In genomic region chr17:81804559-81805399, GRCh38 we compare ENCODE assay signal across 13 cellular contexts. TPM values are rescaled to one million over a fixed set of nuclear protein-coding genes. Genes with fewer than 3 reads are reported as not detected.
DNase-seq lines count a peak whose midpoint lies in the region; ATAC-seq and TF ChIP-seq lines count a peak whose summit lies in the region.
"Had no signal": no experiment of that assay in that cellular context is flagged by ENCODE, and none has a peak within 500 bp of the region (broad histone marks: within the 10 kb centered on the region; RNA-seq: fewer than 3 reads in every experiment).

No MANE protein-coding gene starts in this region.

- no peak overlapping the region for H3K4me3 Mint-ChIP-seq in MCF 10A (ENCODE audit: unreplicated experiment)
- H3K4me3 Mint-ChIP-seq: activated CD4-positive, alpha-beta memory T cell treated with anti-CD3 and anti-CD28 coated beads, Interleukin-2, amount 10 ng/mL, durations not matched to agents 7 days and 5 days; activated naive CD4-positive, alpha-beta T cell treated with anti-CD3 and anti-CD28 coated beads for 36 hours had no signal

- no peaks in the 10 kb centered on the region for H3K36me3 Mint-ChIP-seq in MCF 10A (ENCODE audit: insufficient read depth, unreplicated experiment)

- no TSS peak for BruUV-seq in MCF 10A (replicated peaks; lab: Mats Ljungman, UMichigan)

- H3K9me3 ChIP-seq in breast epithelium, result no peaks in the 10 kb centered on the region
- no peaks in the 10 kb centered on the region for H3K9me3 ChIP-seq in iPS-15b (ENCODE audit: control insufficient read depth, insufficient read depth, low read length)
- no peaks in the 10 kb centered on the region for H3K9me3 ChIP-seq in thoracic aorta

- intact Hi-C loops in breast epithelium (cut with DNase I; ENCODE audit: low total_unique reads), result no loop called here
- intact Hi-C loops in MCF 10A (cut with micrococcal nuclease), result no loop called here

- no peaks in the 10 kb centered on the region for H3K36me3 ChIP-seq in breast epithelium
- H3K36me3 ChIP-seq in iPS-15b (ENCODE audit: control insufficient read depth, insufficient read depth, low read length), result no peaks in the 10 kb centered on the region
- H3K36me3 ChIP-seq in thoracic aorta, result no peaks in the 10 kb centered on the region
- H3K36me3 ChIP-seq: tibial nerve had no signal

- H3K9ac ChIP-seq in iPS-15b (ENCODE audit: low read depth, low read length), result no peak overlapping the region

- no peak overlapping the region for H3K27ac Mint-ChIP-seq in MCF 10A (ENCODE audit: low read depth, unreplicated experiment)
- H3K27ac Mint-ChIP-seq: activated CD4-positive, alpha-beta memory T cell treated with anti-CD3 and anti-CD28 coated beads, Interleukin-2, amount 10 ng/mL, durations not matched to agents 7 days and 5 days; activated naive CD4-positive, alpha-beta T cell treated with anti-CD3 and anti-CD28 coated beads for 36 hours had no signal

- H3K27ac ChIP-seq in breast epithelium, result no peak overlapping the region
- H3K27ac ChIP-seq in thoracic aorta, result no peak overlapping the region
- H3K27ac ChIP-seq: tibial nerve had no signal

- TF ChIP-seq CTCF in breast epithelium (IDR thresholded peaks at IDR 0.05) (no peak), MCF 10A (IDR thresholded peaks at IDR 0.05; ENCODE audit: unreplicated experiment) (no peak), thoracic aorta (IDR thresholded peaks at IDR 0.05) (no peak)

- peaks cover 88% of the 10 kb centered on the region for H3K27me3 Mint-ChIP-seq in MCF 10A (ENCODE audit: insufficient read depth, unreplicated experiment)

- H3K4me1 Mint-ChIP-seq in MCF 10A (ENCODE audit: insufficient read depth, unreplicated experiment), result peaks cover 9% of the 10 kb centered on the region
- H3K4me1 Mint-ChIP-seq: activated CD4-positive, alpha-beta memory T cell treated with anti-CD3 and anti-CD28 coated beads, Interleukin-2, amount 10 ng/mL, durations not matched to agents 7 days and 5 days had no signal

- H3K4me3 ChIP-seq in breast epithelium (peak overlapping the region in 2 of 3 donors; percentile 30 to 61), iPS-15b (ENCODE audit: low read depth, low read length) (peak overlapping the region; percentile 43), thoracic aorta (peak overlapping the region; percentile 9)

- CTCF ChIA-PET in MCF 10A (lab: Yijun Ruan, JAX), result no interaction called here

- H3K9me3 Mint-ChIP-seq in MCF 10A (ENCODE audit: unreplicated experiment), result no peaks in the 10 kb centered on the region
- H3K9me3 Mint-ChIP-seq: activated CD4-positive, alpha-beta memory T cell treated with anti-CD3 and anti-CD28 coated beads, Interleukin-2, amount 10 ng/mL, durations not matched to agents 7 days and 5 days; activated naive CD4-positive, alpha-beta T cell treated with anti-CD3 and anti-CD28 coated beads for 36 hours had no signal

- DNase-seq in breast epithelium (ENCODE audit: low spot score in 2 of 2) (no peak), MCF 10A (ENCODE audit: unreplicated experiment) (no peak), thoracic aorta (ENCODE audit: low spot score) (no peak), ureter (ENCODE audit: low spot score) (no peak)
- DNase-seq: activated CD4-positive, alpha-beta memory T cell treated with anti-CD3 and anti-CD28 coated beads, Interleukin-2, amount 10 ng/mL, durations not matched to agents 7 days and 5 days; activated naive CD4-positive, alpha-beta T cell treated with anti-CD3 and anti-CD28 coated beads for 36 hours; NCI-H226 had no signal

- ATAC-seq in thoracic aorta (ENCODE audit: insufficient number of reproducible peaks, low FRiP score, low read depth) (no peak), HG02763 (IDR thresholded peaks at IDR 0.05; ENCODE audit: unreplicated experiment) (no peak)

- POLR2A ChIA-PET in MCF 10A (lab: Yijun Ruan, JAX), result no interaction called here

- H3K4me1 ChIP-seq in breast epithelium, result peaks cover 6 to 12% of the 10 kb centered on the region in 2 donors
- no peaks in the 10 kb centered on the region for H3K4me1 ChIP-seq in iPS-15b (ENCODE audit: control insufficient read depth, insufficient read depth, low read length)
- peaks cover 0 to 18% of the 10 kb centered on the region in 2 donors for H3K4me1 ChIP-seq in thoracic aorta (ENCODE audit: control insufficient read depth in 1 of 2, low read depth in 2 of 2)

- TF ChIP-seq POLR2A in breast epithelium (IDR thresholded peaks at IDR 0.05), result no peak

- H3K27me3 ChIP-seq in breast epithelium (peaks cover 12 to 86% of the 10 kb centered on the region in 2 donors), iPS-15b (ENCODE audit: control insufficient read depth, insufficient read depth, low read length) (peaks cover 40% of the 10 kb centered on the region), thoracic aorta (replicated peaks; ENCODE audit: insufficient read depth) (peaks cover 17% of the 10 kb centered on the region)

RNA-seq across cellular contexts. Expression of gene GCGR, which starts 0.8 kb away (rescaled TPM):
- not detected for total RNA-seq in breast epithelium
- not detected in 2 replicates for total RNA-seq in MCF 10A (2022)
- not detected for total RNA-seq in thoracic aorta
- not detected for total RNA-seq in ureter
- total RNA-seq: activated CD4-positive, alpha-beta memory T cell treated with anti-CD3 and anti-CD28 coated beads, Interleukin-2, amount 10 ng/mL, durations not matched to agents 7 days and 5 days; activated naive CD4-positive, alpha-beta T cell treated with anti-CD3 and anti-CD28 coated beads for 36 hours; chondrocyte; fibroblast of lung; myocyte had no signal

RNA-seq across cellular contexts. Expression of gene MCRIP1, which starts 28.3 kb away (rescaled TPM):
- total RNA-seq in breast epithelium (10 to 100 TPM; 51.2 to 81.0 (median 67.5) TPM), MCF 10A (2022) (35.6 and 39.2 TPM in 2 replicates), thoracic aorta (100 to 1,000 TPM in 1 of 2 donors, 10 to 100 TPM in 1; 57.5 to 116 TPM), ureter (73.6 TPM)

RNA-seq across cellular contexts. Expression of gene PPP1R27, which starts 30.1 kb away (rescaled TPM):
- not detected for total RNA-seq in breast epithelium
- total RNA-seq in MCF 10A (2022), result 0.29 TPM in 1 of 2 replicates, not detected in the other
- not detected for total RNA-seq in thoracic aorta
- total RNA-seq in ureter, result not detected
- total RNA-seq: activated CD4-positive, alpha-beta memory T cell treated with anti-CD3 and anti-CD28 coated beads, Interleukin-2, amount 10 ng/mL, durations not matched to agents 7 days and 5 days; activated naive CD4-positive, alpha-beta T cell treated with anti-CD3 and anti-CD28 coated beads for 36 hours; chondrocyte; fibroblast of lung had no signal

RNA-seq across cellular contexts. Expression of gene P4HB, which starts 55.6 kb away (rescaled TPM):
- total RNA-seq in breast epithelium (100 to 1,000 TPM; 374 to 475 (median 466) TPM), MCF 10A (2022) (894 and 1,111 TPM in 2 replicates), thoracic aorta (100 to 1,000 TPM; 515 to 655 TPM), ureter (665 TPM)
